ENCODE assay signal across 2 cellular contexts in the genomic region with DNA sequence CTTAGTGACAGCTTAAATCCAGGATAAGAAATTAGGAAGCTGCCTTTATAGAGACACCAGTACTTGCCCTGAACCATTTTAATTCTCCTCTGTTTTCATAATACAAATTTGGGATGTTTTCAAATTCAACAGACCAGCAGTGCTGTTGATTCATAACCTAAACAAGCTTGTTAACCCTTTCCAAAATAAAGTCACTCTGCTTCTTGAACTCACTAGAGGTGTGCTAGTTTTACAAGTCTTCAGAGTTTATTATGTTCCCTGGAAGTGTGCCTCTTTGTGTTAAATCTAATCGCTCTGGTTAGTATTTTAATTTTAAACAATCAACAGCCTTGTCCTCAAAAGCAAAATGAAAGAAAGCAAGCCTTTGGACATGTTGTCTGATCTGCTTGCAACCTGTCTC.
TF ChIP-seq lines count a peak whose summit lies in the region.

No MANE protein-coding gene starts in this region.

TF ChIP-seq in SK-N-SH, 30 proteins besides CTCF, POLR2A, EP300 and RAD21 (continued from another document):
- TF ChIP-seq EZH2phosphoT487 (IDR thresholded peaks at IDR 0.05; ENCODE audit: borderline replicate concordance, low read depth) (no peak), SIN3A (IDR thresholded peaks at IDR 0.05; ENCODE audit: borderline replicate concordance, low read depth, low read length) (no peak), TEAD4 (IDR thresholded peaks at IDR 0.05; ENCODE audit: borderline replicate concordance, insufficient read depth) (no peak), REST (IDR thresholded peaks at IDR 0.05; ENCODE audit: low read depth, low read length) (no peak), MEF2A (IDR thresholded peaks at IDR 0.05; ENCODE audit: borderline replicate concordance, low read depth) (no peak)

TF ChIP-seq in SK-N-SH treated with all-trans-retinoic acid at 6 μM for 48 hours, 23 proteins besides CTCF, POLR2A, EP300 and RAD21 (continued from another document):
- TF ChIP-seq ISL1 (CRISPR knock-in tag; IDR thresholded peaks at IDR 0.05) (no peak), CREB5 (CRISPR knock-in tag; IDR thresholded peaks at IDR 0.05; ENCODE audit: low read depth) (no peak), GLIS3 (CRISPR knock-in tag; IDR thresholded peaks at IDR 0.05) (no peak), BACH2 (CRISPR knock-in tag; IDR thresholded peaks at IDR 0.05; ENCODE audit: borderline replicate concordance) (no peak), TOX (CRISPR knock-in tag; IDR thresholded peaks at IDR 0.05; ENCODE audit: borderline replicate concordance) (no peak), OSR1 (CRISPR knock-in tag; IDR thresholded peaks at IDR 0.05) (no peak), RARB (CRISPR knock-in tag; IDR thresholded peaks at IDR 0.05) (no peak), PPARA (CRISPR knock-in tag; IDR thresholded peaks at IDR 0.05; ENCODE audit: borderline replicate concordance) (no peak), ZNF70 (CRISPR knock-in tag; IDR thresholded peaks at IDR 0.05) (no peak), TSHZ2 (CRISPR knock-in tag; IDR thresholded peaks at IDR 0.05) (no peak), CSDC2 (CRISPR knock-in tag; IDR thresholded peaks at IDR 0.05) (no peak)
- TF ChIP-seq, protein P1, sequence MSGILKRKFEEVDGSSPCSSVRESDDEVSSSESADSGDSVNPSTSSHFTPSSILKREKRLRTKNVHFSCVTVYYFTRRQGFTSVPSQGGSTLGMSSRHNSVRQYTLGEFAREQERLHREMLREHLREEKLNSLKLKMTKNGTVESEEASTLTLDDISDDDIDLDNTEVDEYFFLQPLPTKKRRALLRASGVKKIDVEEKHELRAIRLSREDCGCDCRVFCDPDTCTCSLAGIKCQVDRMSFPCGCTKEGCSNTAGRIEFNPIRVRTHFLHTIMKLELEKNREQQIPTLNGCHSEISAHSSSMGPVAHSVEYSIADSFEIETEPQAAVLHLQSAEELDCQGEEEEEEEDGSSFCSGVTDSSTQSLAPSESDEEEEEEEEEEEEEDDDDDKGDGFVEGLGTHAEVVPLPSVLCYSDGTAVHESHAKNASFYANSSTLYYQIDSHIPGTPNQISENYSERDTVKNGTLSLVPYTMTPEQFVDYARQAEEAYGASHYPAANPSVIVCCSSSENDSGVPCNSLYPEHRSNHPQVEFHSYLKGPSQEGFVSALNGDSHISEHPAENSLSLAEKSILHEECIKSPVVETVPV (CRISPR knock-in tag; IDR thresholded peaks at IDR 0.05): no peak
